ENCODE assay signal across 8 cellular contexts in the genomic region with DNA sequence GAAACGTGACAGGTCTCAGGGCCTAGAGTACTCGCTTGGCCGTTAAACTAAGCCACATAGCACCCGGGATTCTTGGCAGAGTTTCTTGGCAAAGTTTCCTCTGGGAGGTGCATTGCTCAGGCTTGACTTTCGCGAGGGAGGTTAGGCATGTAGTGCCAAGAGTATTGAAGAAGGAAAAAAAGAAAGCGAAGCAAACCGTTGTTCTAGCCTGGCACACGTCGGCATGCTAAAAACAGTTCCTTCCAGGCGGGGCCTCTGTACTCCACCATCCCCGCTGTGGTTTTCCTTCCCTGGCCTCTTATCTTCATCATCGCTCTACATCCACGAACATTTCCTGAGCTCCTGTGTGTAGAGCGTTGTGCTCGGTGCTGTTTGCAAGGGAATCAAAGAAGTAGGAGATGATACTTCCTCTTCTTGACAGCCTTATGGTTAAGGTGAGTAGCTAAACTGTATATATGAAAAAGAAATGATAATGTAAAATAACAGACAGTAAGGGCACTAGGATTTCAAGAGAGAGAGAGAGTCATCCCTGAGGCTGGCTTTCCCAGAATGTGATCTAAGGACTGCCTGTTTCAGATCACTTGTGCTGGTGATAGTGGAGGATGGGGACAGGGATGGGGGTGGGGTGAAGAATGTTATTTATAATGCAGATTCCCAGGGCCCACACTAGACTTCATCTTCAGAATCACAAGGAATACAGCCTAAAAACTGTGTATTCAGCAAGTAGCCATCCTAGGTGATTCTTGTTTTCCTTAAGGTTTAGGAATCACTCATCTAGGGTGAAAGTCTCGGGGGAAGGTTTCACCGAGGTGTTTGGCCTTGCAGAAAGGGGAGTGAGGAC. TPM values are rescaled to one million over a fixed set of nuclear protein-coding genes. Genes with fewer than 3 reads are reported as not detected.
A peak's percentile ranks its signal among the peaks of the same experiment; 100 is the strongest.
DNase-seq lines count a peak whose midpoint lies in the region; ATAC-seq and TF ChIP-seq lines count a peak whose summit lies in the region.

No MANE protein-coding gene starts in this region.

- H3K4me3 Mint-ChIP-seq in osteocyte (ENCODE audit: unreplicated experiment) = no peak overlapping the region

- TF ChIP-seq CTCF in osteocyte (IDR thresholded peaks at IDR 0.05) = no peak

- intact Hi-C loops in posterior vena cava (cut with DNase I) = no loop called here

- no peaks in the 10 kb centered on the region for H3K36me3 Mint-ChIP-seq in osteocyte (ENCODE audit: unreplicated experiment)

- no peak overlapping the region for H3K27ac Mint-ChIP-seq in osteocyte (ENCODE audit: unreplicated experiment)

- peak overlapping the region; percentile 60 for H3K27ac ChIP-seq in cingulate gyrus (ENCODE audit: low read depth, low read length)

- no peaks in the 10 kb centered on the region for H3K9me3 Mint-ChIP-seq in osteocyte (ENCODE audit: unreplicated experiment)

- peak; percentile 61 for DNase-seq in AG20443 (ENCODE audit: low spot score)
- peak; percentile 46 for DNase-seq in LoVo (ENCODE audit: low spot score)
- peak; percentile 77 for DNase-seq in mucosa of gallbladder (ENCODE audit: low spot score)
- DNase-seq in DMS114 treated with DMSO at 0.1 percent for 48 hours (lab: John Stamatoyannopoulos, UW; ENCODE audit: unreplicated experiment) = no peak
- DNase-seq in osteocyte (ENCODE audit: extremely low spot score, unreplicated experiment) = no peak
- DNase-seq in posterior vena cava (ENCODE audit: low spot score) = no peak

- H3K4me1 Mint-ChIP-seq in osteocyte (ENCODE audit: unreplicated experiment) = no peaks in the 10 kb centered on the region

- no peak for ATAC-seq in HG03469 (IDR thresholded peaks at IDR 0.05; ENCODE audit: unreplicated experiment)

- peaks cover 80% of the 10 kb centered on the region for H3K27me3 Mint-ChIP-seq in osteocyte (ENCODE audit: unreplicated experiment)

RNA-seq across cellular contexts. Expression of gene RNF220, which starts 18.9 kb away (rescaled TPM):
- total RNA-seq in mucosa of gallbladder (68.1 TPM), osteocyte (73.0 and 84.4 TPM in 2 replicates), posterior vena cava (10 to 100 TPM; 46.4 to 53.6 TPM)

Comparison
In these comparisons a context has a peak if more than half of its experiments do, and no peak if none do; other contexts are left out.
1. DNase-seq: peak in AG20443 (single experiment), LoVo (single experiment) and mucosa of gallbladder (single experiment); none in DMS114 treated with DMSO at 0.1 percent for 48 hours (single experiment), osteocyte (single experiment) and posterior vena cava (single experiment).